In genomic region chr17:18184143-18185007, GRCh38 we compare ENCODE assay signal across 8 cellular contexts. TPM values are rescaled to one million over a fixed set of nuclear protein-coding genes. Genes with fewer than 3 reads are reported as not detected.
DNase-seq lines count a peak whose midpoint lies in the region; ATAC-seq, FAIRE-seq and TF ChIP-seq lines count a peak whose summit lies in the region.

No MANE protein-coding gene starts in this region.

- peak; percentile 64 for DNase-seq in GM12865 (ENCODE audit: low read depth)
- DNase-seq in T-helper 9 cell: peak; percentile 71
- no peak for DNase-seq in GM12878 (ENCODE audit: low read depth, low spot score)
- peak; percentile 65 for DNase-seq in smooth muscle cell (lab: John Stamatoyannopoulos, UW; ENCODE audit: unreplicated experiment)
- no peak for DNase-seq in AG20443 (ENCODE audit: low spot score)
- no peak for DNase-seq in NCI-H526 treated with DMSO at 0.1 percent for 48 hours (lab: John Stamatoyannopoulos, UW)

- H3K4me2 ChIP-seq in GM12878 (ENCODE audit: control insufficient read depth, insufficient read depth) (peak overlapping the region; percentile 95), smooth muscle cell (peak overlapping the region; percentile 92)

- H3K4me1 ChIP-seq in GM12878 (ENCODE audit: control insufficient read depth, insufficient read depth, low read length) (peaks cover 11% of the 10 kb centered on the region), iPS-18a (ENCODE audit: control insufficient read depth, low read depth, low read length) (peaks cover 20% of the 10 kb centered on the region), smooth muscle cell (ENCODE audit: low read depth) (peaks cover 48% of the 10 kb centered on the region)

- ATAC-seq in HG03159 (IDR thresholded peaks at IDR 0.05; ENCODE audit: unreplicated experiment) (peak; percentile 3), GM12878 (peak; percentile 12)

- BruUV-seq in GM12878 (replicated peaks; lab: Mats Ljungman, UMichigan): no TSS peak

- no peaks in the 10 kb centered on the region for H3K9me3 ChIP-seq in GM12878 (replicated peaks; ENCODE audit: control insufficient read depth, insufficient read depth, low read length)
- H3K9me3 ChIP-seq in iPS-18a (ENCODE audit: control insufficient read depth, low read depth, low read length): no peaks in the 10 kb centered on the region
- no peaks in the 10 kb centered on the region for H3K9me3 ChIP-seq in smooth muscle cell (replicated peaks; ENCODE audit: low read depth)

- SMC1A ChIA-PET in GM12878 (lab: Charles Lee; ENCODE audit: uncharacterized antibody, unreplicated experiment): interaction anchor here (1.0 kb wide), 1 partner anchor 44 kb away, joined by 4 read pairs; no protein-coding TSS in a partner anchor

- WGBS in GM12878 (ENCODE audit: insufficient coverage, insufficient replicate concordance, low lambda C conversion rate, missing lambda C conversion rate): 1% methylated on average over 89 of the region's 91 CpGs
- WGBS in smooth muscle cell (ENCODE audit: low lambda C conversion rate): under 1% methylated on average over 85 of the region's 91 CpGs

- CTCF ChIA-PET in GM12878 (lab: Yijun Ruan, JAX): interaction anchor here (0.6 to 3.6 kb wide), 3 partner anchors 39 to 436 kb away, joined by 3 to 27 read pairs (median 4); no protein-coding TSS in a partner anchor

- TF ChIP-seq CTCF in GM12865 (IDR thresholded peaks at IDR 0.05; ENCODE audit: insufficient read depth, low read depth, low read length, missing control alignments) (no peak), GM12878 (IDR thresholded peaks at IDR 0.05 in 2 of 3, conservative IDR thresholded peaks at IDR 0.05 in 1 of 3; ENCODE audit: control insufficient read depth in 2 of 3, extremely low read depth in 1 of 3, insufficient read depth in 1 of 3, low read depth in 3 of 3, low read length in 3 of 3) (peak in 1 of 3 experiments; percentile 33; a peak in 2 of 6 replicates), smooth muscle cell (IDR thresholded peaks at IDR 0.05; ENCODE audit: borderline replicate concordance, insufficient read depth, poor library complexity, severe bottlenecking) (no peak)

- H3K9ac ChIP-seq in GM12878 (ENCODE audit: control insufficient read depth, insufficient read depth, low read length): peak overlapping the region; percentile 89
- peak overlapping the region; percentile 78 for H3K9ac ChIP-seq in iPS-18a (ENCODE audit: low read length)
- peak overlapping the region; percentile 99 for H3K9ac ChIP-seq in smooth muscle cell (ENCODE audit: low read depth)

- peak; percentile 24; the same call in 1 of the 2 replicates for TF ChIP-seq POLR2A in GM12878 (IDR thresholded peaks at IDR 0.05; ENCODE audit: low read depth, low read length)

- no peak for FAIRE-seq in GM12878 (lab: Jason Lieb, UNC)

- intact Hi-C loops in GM12878 (cut with micrococcal nuclease; ENCODE audit: unreplicated experiment): loop anchor here (5.0 kb wide), 2 partner anchors 43 to 133 kb away; partner anchors contain the start of genes LLGL1 and SMCR8

- H3K36me3 ChIP-seq in GM12878 (ENCODE audit: control insufficient read depth in 2 of 2, insufficient read depth in 2 of 2, low read length in 1 of 2): peaks cover 0 to 11% of the 10 kb centered on the region in 2 experiments; a peak in 3 of 4 replicates
- peaks cover 18% of the 10 kb centered on the region for H3K36me3 ChIP-seq in iPS-18a (ENCODE audit: control insufficient read depth, low read depth, low read length)
- H3K36me3 ChIP-seq in smooth muscle cell (ENCODE audit: low read depth): no peaks in the 10 kb centered on the region

- RAD21 ChIA-PET in GM12878 (lab: Charles Lee; ENCODE audit: unreplicated experiment): interaction anchor here (1.9 kb wide), 1 partner anchor 39 kb away, joined by 10 read pairs; no protein-coding TSS in a partner anchor

- peaks cover 32% of the 10 kb centered on the region for H3F3A ChIP-seq in smooth muscle cell (ENCODE audit: low read depth)

- H2AFZ ChIP-seq in GM12878 (ENCODE audit: control insufficient read depth, low read depth, low read length) (peak overlapping the region; percentile 49), smooth muscle cell (ENCODE audit: low read depth) (no peak overlapping the region)

- no peak for TF ChIP-seq EP300 in GM12878 (IDR thresholded peaks at IDR 0.05; ENCODE audit: borderline replicate concordance in 1 of 2, control insufficient read depth in 1 of 2, low read depth in 2 of 2, low read length in 2 of 2)

- TF ChIP-seq RAD21 in GM12878 (IDR thresholded peaks at IDR 0.05; ENCODE audit: insufficient read depth, low read depth, low read length): 0 out of 2 replicates have a peak, but pooled peaks have one; percentile 21

- in situ Hi-C loops in GM12878 (cut with MboI): no loop called here

- H3K27me3 ChIP-seq in GM12878 (replicated peaks in 1 of 2; ENCODE audit: control insufficient read depth in 2 of 2, insufficient read depth in 2 of 2, low read length in 1 of 2) (no peaks in the 10 kb centered on the region), iPS-18a (ENCODE audit: control insufficient read depth, insufficient read depth, low read length) (no peaks in the 10 kb centered on the region), smooth muscle cell (ENCODE audit: low read depth) (no peaks in the 10 kb centered on the region)

- peak overlapping the region; percentile 97 for H3K27ac ChIP-seq in GM12878 (ENCODE audit: control insufficient read depth, insufficient read depth)
- no peak overlapping the region for H3K27ac ChIP-seq in iPS-18a (ENCODE audit: low read length)
- peak overlapping the region; percentile 97 for H3K27ac ChIP-seq in smooth muscle cell (ENCODE audit: low read depth)

- POLR2A ChIA-PET in GM12878 (lab: Charles Lee): interaction anchor here (0.6 to 4.3 kb wide), 2 partner anchors 18 to 23 kb away, joined by 3 to 23 read pairs; no protein-coding TSS in a partner anchor

- H3K79me2 ChIP-seq in GM12878 (ENCODE audit: control insufficient read depth, insufficient read depth, low read length): peaks cover 56% of the 10 kb centered on the region
- peaks cover 57% of the 10 kb centered on the region for H3K79me2 ChIP-seq in smooth muscle cell (ENCODE audit: low read depth)

- peak overlapping the region; percentile 73 for H3K4me3 ChIP-seq in GM12865 (ENCODE audit: low read depth, low read length)
- peak overlapping the region; percentile 83 for H3K4me3 ChIP-seq in GM12878
- H3K4me3 ChIP-seq in iPS-18a (ENCODE audit: low read length): peak overlapping the region; percentile 81
- peak overlapping the region; percentile 79 for H3K4me3 ChIP-seq in smooth muscle cell

- H4K20me1 ChIP-seq in GM12878 (ENCODE audit: control insufficient read depth, insufficient read depth): peaks cover 15% of the 10 kb centered on the region; the same call in 1 of the 2 replicates
- H4K20me1 ChIP-seq in smooth muscle cell (ENCODE audit: low read depth): peaks cover 53% of the 10 kb centered on the region

TF ChIP-seq in GM12878, 131 proteins besides CTCF, POLR2A, EP300 and RAD21 (continues in another document):
- no peak for TF ChIP-seq WRNIP1 (IDR thresholded peaks at IDR 0.05; ENCODE audit: borderline replicate concordance, low read depth, low read length)
- TF ChIP-seq NFIC (IDR thresholded peaks at IDR 0.05; ENCODE audit: low read depth, low read length): no peak
- no peak for TF ChIP-seq TCF7 (IDR thresholded peaks at IDR 0.05; ENCODE audit: borderline replicate concordance)

RNA-seq across cellular contexts. Expression of gene ALKBH5, which starts 0.7 kb away (rescaled TPM):
- 39.1 and 42.2 TPM in 2 replicates for total RNA-seq in GM12878 (2013; cell fraction: nucleolus; rRNA removed)
- total RNA-seq in GM12878 (2014; rRNA removed) (62.7 and 65.9 TPM in 2 replicates), GM12878 (2014; rRNA removed; fragmentation: Illumina TruSeq; extraction: Trizol) (45.0 and 47.0 TPM in 2 replicates), GM12878 (2021) (77.0 and 78.3 TPM in 2 replicates), smooth muscle cell (93.1 and 97.9 TPM in 2 replicates)
- 39.6 TPM for polyA plus RNA-seq in GM12878 (2011; ENCODE audit: low read depth)
- polyA plus RNA-seq in GM12878 (2011; rRNA removed) (98.6 and 99.9 TPM in 2 replicates), GM12878 (2014; fragmentation: Illumina TruSeq; extraction: Trizol) (34.8 and 44.7 TPM in 2 replicates), GM12878 (2014; fragmentation: Nextera tagmentation; extraction: Ambion mirVana) (10 to 100 TPM; 13.7 to 31.8 TPM), GM12878 (2014; rRNA removed) (51.8 and 54.0 TPM in 2 replicates), GM12878 (2016; fragmentation: Nextera tagmentation; extraction: Ambion mirVana) (10 to 100 TPM; 53.0 to 59.3 TPM), smooth muscle cell (114 and 119 TPM in 2 replicates)
- polyA plus RNA-seq in GM12878 (2011; cell fraction: cytosol; rRNA removed): 113 and 137 TPM in 2 replicates
- polyA plus RNA-seq in GM12878 (2011; cell fraction: nucleus; rRNA removed): 52.2 and 54.1 TPM in 2 replicates
- 60.4 and 69.4 TPM in 2 replicates for polyA plus RNA-seq in GM12878 (2012)
- 120 and 218 TPM in 2 replicates for polyA minus RNA-seq in GM12878 (2011; rRNA and poly(A)+ RNA removed)
- polyA minus RNA-seq in GM12878 (2011; cell fraction: cytosol; rRNA and poly(A)+ RNA removed): 84.7 and 89.1 TPM in 2 replicates
- polyA minus RNA-seq in GM12878 (2011; cell fraction: nucleus; rRNA and poly(A)+ RNA removed): 25.6 and 36.5 TPM in 2 replicates

RNA-seq across cellular contexts. Expression of gene LLGL1, which starts 41.1 kb away (rescaled TPM):
- total RNA-seq in GM12878 (2013; cell fraction: nucleolus; rRNA removed): 3.1 and 3.5 TPM in 2 replicates
- total RNA-seq in GM12878 (2014; rRNA removed) (5.9 and 7.8 TPM in 2 replicates), GM12878 (2014; rRNA removed; fragmentation: Illumina TruSeq; extraction: Trizol) (1.9 and 3.0 TPM in 2 replicates), GM12878 (2021) (8.8 and 9.2 TPM in 2 replicates), smooth muscle cell (37.3 and 37.7 TPM in 2 replicates)
- polyA plus RNA-seq in GM12878 (2011; ENCODE audit: low read depth): 1.3 TPM
- polyA plus RNA-seq in GM12878 (2011; rRNA removed) (1.5 and 3.7 TPM in 2 replicates), GM12878 (2014; fragmentation: Illumina TruSeq; extraction: Trizol) (0.70 and 2.0 TPM in 2 replicates), GM12878 (2014; fragmentation: Nextera tagmentation; extraction: Ambion mirVana) (under 1 TPM; 0.02 TPM), GM12878 (2014; rRNA removed) (8.7 and 9.8 TPM in 2 replicates), GM12878 (2016; fragmentation: Nextera tagmentation; extraction: Ambion mirVana) (1 to 10 TPM in 1 of 2 experiments, under 1 TPM in 1; 0.82 to 1.3 TPM), smooth muscle cell (6.7 and 8.5 TPM in 2 replicates)
- polyA plus RNA-seq in GM12878 (2011; cell fraction: cytosol; rRNA removed): 6.0 and 9.3 TPM in 2 replicates
- polyA plus RNA-seq in GM12878 (2011; cell fraction: nucleus; rRNA removed): 6.7 and 10.5 TPM in 2 replicates
- polyA plus RNA-seq in GM12878 (2012): 2.8 and 3.0 TPM in 2 replicates
- polyA minus RNA-seq in GM12878 (2011; rRNA and poly(A)+ RNA removed): 3.9 and 8.6 TPM in 2 replicates
- 3.6 and 4.1 TPM in 2 replicates for polyA minus RNA-seq in GM12878 (2011; cell fraction: cytosol; rRNA and poly(A)+ RNA removed)
- 1.9 and 3.4 TPM in 2 replicates for polyA minus RNA-seq in GM12878 (2011; cell fraction: nucleus; rRNA and poly(A)+ RNA removed)

Comparison
In these comparisons a context has a peak if more than half of its experiments do, and no peak if none do; other contexts are left out.
1. DNase-seq: peak in GM12865 (single experiment), T-helper 9 cell (single experiment) and smooth muscle cell (single experiment); none in GM12878 (single experiment), AG20443 (single experiment) and NCI-H526 treated with DMSO at 0.1 percent for 48 hours (single experiment).
2. Peak in every context shown above with its lines, with median percentiles within 50 percentile points of each other: H3K4me3 ChIP-seq and H3K9ac ChIP-seq.